In the genomic region with DNA sequence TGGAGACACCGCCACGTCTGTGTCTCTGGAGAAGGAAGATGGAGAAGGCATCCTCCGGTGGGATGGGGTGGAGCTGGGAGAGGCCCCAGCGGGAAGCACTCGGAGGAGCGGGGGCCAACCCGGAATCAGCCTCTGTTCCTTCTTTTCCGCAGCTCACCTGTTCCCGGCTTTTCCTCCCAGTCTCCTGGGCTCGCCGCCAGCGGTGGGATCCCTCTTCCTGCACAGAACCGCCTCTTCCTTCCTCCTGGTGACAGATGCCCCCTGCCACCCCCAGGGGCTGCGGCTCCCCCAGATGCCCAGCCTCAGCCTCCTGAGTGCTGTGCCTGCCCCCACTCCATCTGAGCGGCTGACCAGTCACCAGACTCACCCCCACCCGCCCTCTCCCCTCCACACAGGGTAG, we compare ENCODE assay signal across 23 cellular contexts. TPM values are rescaled to one million over a fixed set of nuclear protein-coding genes. Genes with fewer than 3 reads are reported as not detected.
"Had no signal": no experiment of that assay in that cellular context is flagged by ENCODE, and none has a peak within 500 bp of the region (broad histone marks: within the 10 kb centered on the region; RNA-seq: fewer than 3 reads in every experiment).

No MANE protein-coding gene starts in this region.

- H3K27ac ChIP-seq: gastroesophageal sphincter, stomach, thyroid gland had no signal

- H3K36me3 ChIP-seq: thyroid gland had no signal

- H3K27me3 ChIP-seq: gastroesophageal sphincter, stomach, thyroid gland had no signal

- H3K9me3 ChIP-seq: stomach, thyroid gland had no signal

- H3K4me1 ChIP-seq: gastroesophageal sphincter, thyroid gland had no signal

- ATAC-seq: activated CD8-positive, alpha-beta T cell treated with anti-CD3 and anti-CD28 coated beads for 36 hours; activated naive CD8-positive, alpha-beta T cell treated with anti-CD3 and anti-CD28 coated beads, Interleukin-2, amount 50 U/mL, for 24 hours; activated T-cell treated with anti-CD3 and anti-CD28 coated beads, Interleukin-2, amount 50 U/mL, for 4 hours; gastroesophageal sphincter; left colon; natural killer cell; sciatic nerve; stimulated activated naive B cell treated with anti-CD40 and anti-IgM and Interleukin-4, amounts not matched to agents 10 μg/mL and 1 μg/mL and 100 μg/mL, for 72 hours had no signal

- H3K4me3 ChIP-seq: gastroesophageal sphincter, skin epidermis, stomach, thyroid gland had no signal

- DNase-seq: activated B cell treated with CpG ODN at 0.5 μM for 24 hours; activated CD4-positive, alpha-beta T cell treated with anti-CD3 and anti-CD28 coated beads, Interleukin-2, amount 50 U/mL, for 1 hour; activated CD8-positive, alpha-beta T cell treated with anti-CD3 and anti-CD28 coated beads for 36 hours; activated naive CD8-positive, alpha-beta T cell treated with anti-CD3 and anti-CD28 coated beads, Interleukin-2, amount 50 U/mL, for 24 hours; activated T-cell treated with anti-CD3 and anti-CD28 coated beads, Interleukin-2, amount 50 U/mL, for 4 hours; amygdala; central memory CD4-positive, alpha-beta T cell; effector CD4-positive, alpha-beta T cell; hippocampal formation; kidney; left colon; mesenchymal stem cell; natural killer cell; posterior cingulate gyrus; stimulated activated CD4-positive, alpha-beta T cell treated with anti-CD3 and anti-CD28 coated beads, Interleukin-4, amount 100 ng/mL, for 24 hours; stimulated activated naive B cell treated with anti-CD40 and anti-IgM and Interleukin-4, amounts not matched to agents 10 μg/mL and 1 μg/mL and 100 μg/mL, for 72 hours; stomach; T-helper 2 cell; thyroid gland had no signal

RNA-seq across cellular contexts. Expression of a gene that starts 23.3 kb away (rescaled TPM):
- total RNA-seq: activated T-helper 2 cell treated with anti-CD3 and anti-CD28 coated beads, Interferon-gamma antibody, Interleukin-2, Interleukin-4, amounts not matched to agents 10 μg/mL and 5 μg/mL and 100 μg/mL, durations not matched to agents 14 hours and 24 hours and 36 hours had no signal
